23 cellular contexts compared by ENCODE assay signal in the genomic region with DNA sequence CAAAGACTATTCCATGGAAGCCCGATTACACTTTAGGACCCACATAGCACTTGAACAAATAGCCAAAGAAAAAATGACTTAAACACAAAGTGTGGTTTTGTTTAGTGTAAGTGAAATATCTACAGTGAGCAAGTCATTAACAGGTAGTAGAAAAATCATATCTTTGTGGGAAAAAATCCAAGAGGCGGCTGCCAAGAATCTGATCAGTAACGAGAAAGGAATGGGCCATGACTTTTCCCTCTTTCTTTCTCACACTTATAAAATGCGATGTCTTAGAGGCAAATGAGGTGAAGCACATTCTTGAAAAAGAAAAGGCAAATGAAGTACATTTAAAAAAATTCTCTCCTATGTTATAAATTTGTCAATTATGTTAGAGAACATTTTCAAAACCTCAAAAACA. TPM values are rescaled to one million over a fixed set of nuclear protein-coding genes. Genes with fewer than 3 reads are reported as not detected.
A peak's percentile ranks its signal among the peaks of the same experiment; 100 is the strongest.
DNase-seq lines count a peak whose midpoint lies in the region; ATAC-seq and TF ChIP-seq lines count a peak whose summit lies in the region.
"Had no signal": no experiment of that assay in that cellular context is flagged by ENCODE, and none has a peak within 500 bp of the region (broad histone marks: within the 10 kb centered on the region; RNA-seq: fewer than 3 reads in every experiment).

No MANE protein-coding gene starts in this region.

- H3K27me3 Mint-ChIP-seq in activated CD4-positive, alpha-beta T cell treated with anti-CD3 and anti-CD28 coated beads, Interleukin-2, amount 10 ng/mL, durations not matched to agents 7 days and 5 days = no peaks in the 10 kb centered on the region
- H3K27me3 Mint-ChIP-seq: activated CD8-positive, alpha-beta T cell treated with anti-CD3 and anti-CD28 coated beads for 36 hours; brain had no signal

- CTCF ChIA-PET in activated CD4-positive, alpha-beta T cell treated with anti-CD3 and anti-CD28 coated beads, Interleukin-2, amount 10 ng/mL, durations not matched to agents 7 days and 5 days (lab: Charles Lee) = interaction anchor here (0.8 kb wide), 1 partner anchor 11 kb away, joined by 3 read pairs; no protein-coding TSS in a partner anchor

- H3K27me3 ChIP-seq in foreskin keratinocyte = no peaks in the 10 kb centered on the region
- H3K27me3 ChIP-seq: heart left ventricle, right lobe of liver, transverse colon had no signal

- H3K4me3 ChIP-seq in astrocyte of the cerebellum (ENCODE audit: low read depth, low read length) = no peak overlapping the region
- H3K4me3 ChIP-seq: GM23338, heart left ventricle, lung, right lobe of liver, transverse colon had no signal

- peaks cover 17% of the 10 kb centered on the region for H3K4me1 ChIP-seq in foreskin keratinocyte
- H3K4me1 ChIP-seq: heart left ventricle, transverse colon had no signal

- H3K27ac Mint-ChIP-seq in activated CD4-positive, alpha-beta T cell treated with anti-CD3 and anti-CD28 coated beads, Interleukin-2, amount 10 ng/mL, durations not matched to agents 7 days and 5 days = no peak overlapping the region
- H3K27ac Mint-ChIP-seq: activated CD8-positive, alpha-beta T cell treated with anti-CD3 and anti-CD28 coated beads for 36 hours; GM23338 had no signal

- H3K27ac ChIP-seq in foreskin keratinocyte = no peak overlapping the region
- H3K27ac ChIP-seq: heart left ventricle, right lobe of liver, transverse colon had no signal

- H3K4me1 Mint-ChIP-seq in activated CD4-positive, alpha-beta T cell treated with anti-CD3 and anti-CD28 coated beads, Interleukin-2, amount 10 ng/mL, durations not matched to agents 7 days and 5 days = peaks cover 9% of the 10 kb centered on the region
- H3K4me1 Mint-ChIP-seq: brain, GM23338 had no signal

- ATAC-seq in foreskin keratinocyte (peak; percentile 72), GM19351 (IDR thresholded peaks at IDR 0.05; ENCODE audit: unreplicated experiment) (no peak)
- ATAC-seq: activated CD8-positive, alpha-beta T cell treated with anti-CD3 and anti-CD28 coated beads for 36 hours; GM23338; heart left ventricle had no signal

- no peaks in the 10 kb centered on the region for H3K36me3 Mint-ChIP-seq in activated CD4-positive, alpha-beta T cell treated with anti-CD3 and anti-CD28 coated beads, Interleukin-2, amount 10 ng/mL, durations not matched to agents 7 days and 5 days (ENCODE audit: low read depth)
- H3K36me3 Mint-ChIP-seq: brain had no signal

- TF ChIP-seq CTCF in astrocyte of the cerebellum (IDR thresholded peaks at IDR 0.05; ENCODE audit: low read depth, low read length, missing control alignments) (no peak), foreskin keratinocyte (conservative IDR thresholded peaks at IDR 0.05) (no peak)

- H3K9me3 Mint-ChIP-seq in activated CD4-positive, alpha-beta T cell treated with anti-CD3 and anti-CD28 coated beads, Interleukin-2, amount 10 ng/mL, durations not matched to agents 7 days and 5 days = no peaks in the 10 kb centered on the region
- H3K9me3 Mint-ChIP-seq: activated CD8-positive, alpha-beta T cell treated with anti-CD3 and anti-CD28 coated beads for 36 hours; brain; GM23338 had no signal

- POLR2A ChIA-PET in activated CD4-positive, alpha-beta T cell treated with anti-CD3 and anti-CD28 coated beads, Interleukin-2, amount 10 ng/mL, durations not matched to agents 7 days and 5 days (lab: Charles Lee) = no interaction called here

- H3K4me3 Mint-ChIP-seq in activated CD4-positive, alpha-beta T cell treated with anti-CD3 and anti-CD28 coated beads, Interleukin-2, amount 10 ng/mL, durations not matched to agents 7 days and 5 days = no peak overlapping the region
- H3K4me3 Mint-ChIP-seq: activated CD8-positive, alpha-beta T cell treated with anti-CD3 and anti-CD28 coated beads for 36 hours; brain; GM23338 had no signal

- DNase-seq in AG08395 (ENCODE audit: low spot score) (peak; percentile 48), HS-5 (ENCODE audit: low read depth) (peak; percentile 77), astrocyte of the cerebellum (ENCODE audit: low read depth) (peak; percentile 80), foreskin keratinocyte (peak; percentile 54 to 81), ecto neural progenitor cell (ENCODE audit: low spot score) (no peak), DMS53 treated with DMSO at 0.1 percent for 48 hours (lab: John Stamatoyannopoulos, UW; ENCODE audit: unreplicated experiment) (no peak)
- DNase-seq in activated CD4-positive, alpha-beta T cell treated with anti-CD3 and anti-CD28 coated beads, Interleukin-2, amount 10 ng/mL, durations not matched to agents 7 days and 5 days = no peak
- DNase-seq: activated CD8-positive, alpha-beta T cell treated with anti-CD3 and anti-CD28 coated beads for 36 hours; activated naive CD4-positive, alpha-beta T cell treated with anti-CD3 and anti-CD28 coated beads, Interleukin-2, amount 50 U/mL, for 16 hours; activated T-cell treated with anti-CD3 and anti-CD28 coated beads, Interleukin-2, amount 50 U/mL, for 48 hours; dermis blood vessel endothelial cell; heart left ventricle; NCI-H1930; NCI-H446 treated with DMSO at 0.1 percent for 48 hours; NK-92 treated with Interleukin-12 subunit alpha and Interleukin-12 subunit beta, amount 100 ng/mL, for 24 hours; right lobe of liver; stimulated activated naive CD4-positive, alpha-beta T cell; T-helper 1 cell; transverse colon had no signal

- in situ Hi-C loops in astrocyte of the cerebellum (cut with HindIII; ENCODE audit: low sequenced_read_pairs) = no loop called here

RNA-seq across cellular contexts. Expression of gene GEMIN6, which starts 12.9 kb away (rescaled TPM):
- 21.4 and 22.6 TPM in 2 replicates for total RNA-seq in foreskin keratinocyte
- 24.1 and 32.0 TPM in 2 replicates for polyA plus RNA-seq in foreskin keratinocyte
- total RNA-seq in activated CD4-positive, alpha-beta T cell treated with anti-CD3 and anti-CD28 coated beads, Interleukin-2, amount 10 ng/mL, durations not matched to agents 7 days and 5 days = 10 to 100 TPM; 17.5 to 18.6 TPM

RNA-seq across cellular contexts. Expression of gene SRSF7, which starts 14.0 kb away (rescaled TPM):
- total RNA-seq in foreskin keratinocyte = 233 and 247 TPM in 2 replicates
- 231 and 250 TPM in 2 replicates for polyA plus RNA-seq in foreskin keratinocyte
- total RNA-seq in activated CD4-positive, alpha-beta T cell treated with anti-CD3 and anti-CD28 coated beads, Interleukin-2, amount 10 ng/mL, durations not matched to agents 7 days and 5 days = 100 to 1,000 TPM; 225 to 272 TPM

Comparison
In these comparisons a context has a peak if more than half of its experiments do, and no peak if none do; other contexts are left out.
1. DNase-seq: peak in AG08395 (single experiment), HS-5 (single experiment), astrocyte of the cerebellum (single experiment) and foreskin keratinocyte (2 of 2); none in ecto neural progenitor cell (single experiment), activated CD4-positive, alpha-beta T cell treated with anti-CD3 and anti-CD28 coated beads, Interleukin-2, amount 10 ng/mL, durations not matched to agents 7 days and 5 days (single experiment) and DMS53 treated with DMSO at 0.1 percent for 48 hours (single experiment).